20 cellular contexts compared by ENCODE assay signal in the genomic region with DNA sequence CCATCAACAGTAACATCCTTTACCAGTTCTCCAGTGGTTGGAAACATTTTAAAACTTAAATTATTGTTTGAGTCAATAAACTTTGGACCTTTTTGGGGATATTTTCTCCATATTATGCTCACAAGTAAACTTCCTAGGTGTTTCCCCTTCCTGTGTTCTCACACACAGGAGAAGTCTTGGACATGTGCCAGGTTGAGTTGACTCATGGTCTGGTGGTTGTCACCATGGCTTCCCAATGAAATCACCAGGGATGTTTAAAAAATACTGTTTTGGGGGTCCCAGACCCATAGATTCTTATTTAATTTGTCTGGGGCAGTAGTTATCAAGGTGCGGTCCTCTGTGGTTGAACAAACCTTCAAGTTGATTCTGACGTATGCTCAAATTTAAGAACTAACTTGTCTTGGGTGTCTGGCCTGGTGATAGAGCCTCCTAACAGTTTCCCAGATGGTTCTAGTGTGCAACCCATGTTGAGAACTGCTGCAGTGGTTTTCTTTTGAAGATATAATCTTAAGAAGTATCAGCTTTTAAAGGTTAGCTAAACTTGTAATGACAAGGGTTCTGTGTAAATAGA.
A peak's percentile ranks its signal among the peaks of the same experiment; 100 is the strongest.
DNase-seq lines count a peak whose midpoint lies in the region; ATAC-seq, FAIRE-seq and TF ChIP-seq lines count a peak whose summit lies in the region.
"Had no signal": no experiment of that assay in that cellular context is flagged by ENCODE, and none has a peak within 500 bp of the region (broad histone marks: within the 10 kb centered on the region; RNA-seq: fewer than 3 reads in every experiment).

No MANE protein-coding gene starts in this region.

- peaks cover 3% of the 10 kb centered on the region for H3K27me3 Mint-ChIP-seq in activated T-cell treated with anti-CD3 and anti-CD28 coated beads, Interleukin-2, amount 50 U/mL, for 4 hours (ENCODE audit: low read depth)
- H3K27me3 Mint-ChIP-seq: activated CD4-positive, alpha-beta T cell treated with anti-CD3 and anti-CD28 coated beads, Interleukin-2, amount 10 ng/mL, durations not matched to agents 7 days and 5 days had no signal

- intact Hi-C loops in tibial artery (cut with DNase I; ENCODE audit: low total_unique reads), result no loop called here

- H3K4me1 ChIP-seq in tibial artery, result no peaks in the 10 kb centered on the region
- H3K4me1 ChIP-seq: left ventricle myocardium inferior had no signal

- no peak overlapping the region for H3K27ac ChIP-seq in tibial artery
- H3K27ac ChIP-seq: left ventricle myocardium inferior, thoracic aorta had no signal

- no peaks in the 10 kb centered on the region for H3K9me3 Mint-ChIP-seq in activated T-cell treated with anti-CD3 and anti-CD28 coated beads, Interleukin-2, amount 50 U/mL, for 4 hours
- H3K9me3 Mint-ChIP-seq: activated CD4-positive, alpha-beta T cell treated with anti-CD3 and anti-CD28 coated beads, Interleukin-2, amount 10 ng/mL, durations not matched to agents 7 days and 5 days; CD8-positive, alpha-beta memory T cell had no signal

- no peaks in the 10 kb centered on the region for H3K4me1 Mint-ChIP-seq in activated T-cell treated with anti-CD3 and anti-CD28 coated beads, Interleukin-2, amount 50 U/mL, for 4 hours (ENCODE audit: low read depth)
- H3K4me1 Mint-ChIP-seq: activated CD4-positive, alpha-beta T cell treated with anti-CD3 and anti-CD28 coated beads, Interleukin-2, amount 10 ng/mL, durations not matched to agents 7 days and 5 days; CD8-positive, alpha-beta memory T cell had no signal

- H3K9me3 ChIP-seq in tibial artery, result no peaks in the 10 kb centered on the region
- H3K9me3 ChIP-seq: left ventricle myocardium inferior, thoracic aorta had no signal

- H3K4me3 ChIP-seq in epithelial cell of proximal tubule (ENCODE audit: low read depth, low read length) (no peak overlapping the region), tibial artery (no peak overlapping the region)
- H3K4me3 ChIP-seq: left ventricle myocardium inferior, thoracic aorta had no signal

- FAIRE-seq in urothelium cell line (lab: Jason Lieb, UNC), result no peak
- FAIRE-seq: H1, TTC549 had no signal

- peak; percentile 4 for DNase-seq in stimulated activated CD4-positive, alpha-beta T cell treated with anti-CD3 and anti-CD28 coated beads, Interleukin-15, amount 100 ng/mL, for 24 hours
- DNase-seq in stimulated activated CD4-positive, alpha-beta T cell treated with anti-CD3 and anti-CD28 coated beads, Interleukin-2, amount 100 ng/mL, for 48 hours, result no peak
- DNase-seq in HUDEP-2 (lab: John Stamatoyannopoulos, UW; ENCODE audit: unreplicated experiment in 76 of 76) (peak in 40 of 76 experiments; percentile 2 to 50 (median 22)), epithelial cell of proximal tubule (ENCODE audit: low read depth) (peak; percentile 39), urothelium cell line (ENCODE audit: low spot score) (peak; percentile 46), tibial artery (no peak), NCI-H187 (lab: John Stamatoyannopoulos, UW) (no peak)
- no peak for DNase-seq in activated T-cell treated with anti-CD3 and anti-CD28 coated beads, Interleukin-2, amount 50 U/mL, for 4 hours
- DNase-seq: activated CD4-positive, alpha-beta T cell treated with anti-CD3 and anti-CD28 coated beads, Interleukin-2, amount 10 ng/mL, durations not matched to agents 7 days and 5 days; amygdala; CD8-positive, alpha-beta memory T cell; central memory CD4-positive, alpha-beta T cell; EL; left ventricle myocardium inferior; NCI-H1694; NCI-H446 treated with DMSO at 0.1 percent for 48 hours had no signal

- no peaks in the 10 kb centered on the region for H3K27me3 ChIP-seq in tibial artery

- H3K4me3 Mint-ChIP-seq in activated T-cell treated with anti-CD3 and anti-CD28 coated beads, Interleukin-2, amount 50 U/mL, for 4 hours, result no peak overlapping the region
- H3K4me3 Mint-ChIP-seq: activated CD4-positive, alpha-beta T cell treated with anti-CD3 and anti-CD28 coated beads, Interleukin-2, amount 10 ng/mL, durations not matched to agents 7 days and 5 days; CD8-positive, alpha-beta memory T cell had no signal

- no peak for TF ChIP-seq CTCF in epithelial cell of proximal tubule (conservative IDR thresholded peaks at IDR 0.05; ENCODE audit: low read depth, low read length)
- TF ChIP-seq CTCF in tibial artery (IDR thresholded peaks at IDR 0.05), result no peak

- no peak for ATAC-seq in activated T-cell treated with anti-CD3 and anti-CD28 coated beads, Interleukin-2, amount 50 U/mL, for 4 hours
- ATAC-seq: esophagus mucosa had no signal

- H3K36me3 Mint-ChIP-seq in activated T-cell treated with anti-CD3 and anti-CD28 coated beads, Interleukin-2, amount 50 U/mL, for 4 hours (ENCODE audit: insufficient read depth), result no peaks in the 10 kb centered on the region

- no peaks in the 10 kb centered on the region for H3K36me3 ChIP-seq in tibial artery
- H3K36me3 ChIP-seq: left ventricle myocardium inferior, thoracic aorta had no signal

Comparison
In these comparisons a context has a peak if more than half of its experiments do, and no peak if none do; other contexts are left out.
1. DNase-seq: peak in stimulated activated CD4-positive, alpha-beta T cell treated with anti-CD3 and anti-CD28 coated beads, Interleukin-15, amount 100 ng/mL, for 24 hours (single experiment), HUDEP-2 (40 of 76), epithelial cell of proximal tubule (single experiment) and urothelium cell line (single experiment); none in stimulated activated CD4-positive, alpha-beta T cell treated with anti-CD3 and anti-CD28 coated beads, Interleukin-2, amount 100 ng/mL, for 48 hours (0 of 2), tibial artery (0 of 2), NCI-H187 (0 of 2) and activated T-cell treated with anti-CD3 and anti-CD28 coated beads, Interleukin-2, amount 50 U/mL, for 4 hours (single experiment).